12 cellular contexts compared by ENCODE assay signal in genomic region chr3:8665407-8665896, GRCh38. TPM values are rescaled to one million over a fixed set of nuclear protein-coding genes. Genes with fewer than 3 reads are reported as not detected.
DNase-seq lines count a peak whose midpoint lies in the region; ATAC-seq, FAIRE-seq and TF ChIP-seq lines count a peak whose summit lies in the region.
"Had no signal": no experiment of that assay in that cellular context is flagged by ENCODE, and none has a peak within 500 bp of the region (broad histone marks: within the 10 kb centered on the region; RNA-seq: fewer than 3 reads in every experiment).

No MANE protein-coding gene starts in this region.

- no peaks in the 10 kb centered on the region for H3K36me3 ChIP-seq in kidney (ENCODE audit: control insufficient read depth in 1 of 2, insufficient read depth in 2 of 2, low read length in 2 of 2)
- H3K36me3 ChIP-seq: uterus had no signal

- intact Hi-C loops in kidney (cut with DNase I), result no loop called here

- no peak for TF ChIP-seq CTCF in kidney (IDR thresholded peaks at IDR 0.05; ENCODE audit: borderline replicate concordance, extremely low read depth, insufficient read depth)

- FAIRE-seq in GM12892 (lab: Jason Lieb, UNC) (no peak), kidney (lab: Jason Lieb, UNC) (no peak)

- in situ Hi-C loops in SK-MEL-5 (cut with HindIII; ENCODE audit: low pct_unique_long_range_greater_than_20kb, low sequenced_read_pairs), result no loop called here

- no peak overlapping the region for H3K4me3 ChIP-seq in kidney (ENCODE audit: low read length in 2 of 2)
- H3K4me3 ChIP-seq: uterus had no signal

- H3K9me3 ChIP-seq in kidney (ENCODE audit: control insufficient read depth in 1 of 2, low read length in 2 of 2), result no peaks in the 10 kb centered on the region
- H3K9me3 ChIP-seq: Caco-2, uterus had no signal

- ATAC-seq in GM18517 (IDR thresholded peaks at IDR 0.05; ENCODE audit: unreplicated experiment) (peak; percentile 72), GM21529 (IDR thresholded peaks at IDR 0.05; ENCODE audit: unreplicated experiment) (peak; percentile 77), HG03342 (IDR thresholded peaks at IDR 0.05; ENCODE audit: unreplicated experiment) (peak; percentile 73)

- DNase-seq in SK-MEL-5 (ENCODE audit: low read depth, low spot score) (peak; percentile 54), iPS-NIHi7 (ENCODE audit: extremely low spot score) (no peak), GM12892 (ENCODE audit: insufficient read length) (no peak), NCI-H1694 (lab: John Stamatoyannopoulos, UW) (no peak), kidney (no peak)
- DNase-seq: Caco-2, IMR-90, uterus had no signal

- no peak overlapping the region for H3K27ac ChIP-seq in kidney (ENCODE audit: low read depth in 2 of 2, low read length in 2 of 2)
- H3K27ac ChIP-seq: uterus had no signal

- no peak overlapping the region for H3K9ac ChIP-seq in kidney (ENCODE audit: low read length in 2 of 2)

- TF ChIP-seq POLR2A in GM12892 (IDR thresholded peaks at IDR 0.05; ENCODE audit: low read depth, low read length), result no peak

- no peaks in the 10 kb centered on the region for H3K4me1 ChIP-seq in kidney (ENCODE audit: control insufficient read depth in 1 of 2, insufficient read depth in 1 of 2, low read depth in 1 of 2, low read length in 2 of 2)
- H3K4me1 ChIP-seq: uterus had no signal

RNA-seq across cellular contexts. Expression of gene SSUH2, which starts 20.9 kb away (rescaled TPM):
- total RNA-seq in SK-MEL-5 (2014; rRNA removed; shearing (Covaris generic)), result not detected in 2 replicates
- 0.05 and 0.33 TPM in 2 replicates for polyA plus RNA-seq in SK-MEL-5 (2015; cell fraction: cytosol; rRNA removed)
- 0.99 and 3.8 TPM in 2 replicates for polyA plus RNA-seq in SK-MEL-5 (2015; cell fraction: nucleus; rRNA removed)
- polyA plus RNA-seq in GM12892 (2012; ENCODE audit: missing spikeins), result 0.81 TPM
- total RNA-seq in kidney, result 0.44 TPM
- 0.88 TPM for polyA plus RNA-seq in kidney (ENCODE audit: insufficient read depth, low read depth, low replicate concordance)
- total RNA-seq: IMR-90, osteoblast had no signal
